In genomic region chr1:244201750-244202149, GRCh38 we compare ENCODE assay signal across 8 cellular contexts.
"Had no signal": no experiment of that assay in that cellular context is flagged by ENCODE, and none has a peak within 500 bp of the region (broad histone marks: within the 10 kb centered on the region; RNA-seq: fewer than 3 reads in every experiment).

No MANE protein-coding gene starts in this region.

- H3K4me3 Mint-ChIP-seq: H9, HFFc6 had no signal

- H3K9ac ChIP-seq: GM23248, KMS-11 had no signal

- H3K4me3 ChIP-seq: GM23248 had no signal

- H3K9me3 Mint-ChIP-seq: H9, HFFc6 had no signal

- H3K4me2 ChIP-seq: KMS-11 had no signal

- DNase-seq: GM23248, H9, HCEC 1CT, HFFc6, IMR-90, Karpas-422, KBM-7 had no signal

- H3K27ac ChIP-seq: GM23248, KMS-11 had no signal

- H3K27ac Mint-ChIP-seq: H9, HFFc6 had no signal

- H2AFZ ChIP-seq: GM23248 had no signal
